Comparison of ENCODE assay signal across 10 cellular contexts in genomic region chr10:108852211-108852610, GRCh38.
A peak's percentile ranks its signal among the peaks of the same experiment; 100 is the strongest.
DNase-seq lines count a peak whose midpoint lies in the region; ATAC-seq, FAIRE-seq and TF ChIP-seq lines count a peak whose summit lies in the region.
"Had no signal": no experiment of that assay in that cellular context is flagged by ENCODE, and none has a peak within 500 bp of the region (broad histone marks: within the 10 kb centered on the region; RNA-seq: fewer than 3 reads in every experiment).

No MANE protein-coding gene starts in this region.

- H3K4me1 ChIP-seq in GM23338 (ENCODE audit: insufficient read depth) (0 out of 2 replicates have a peak, but pooled peaks cover 4% of the 10 kb centered on the region), heart left ventricle (peaks cover 0 to 3% (median 0%) of the 10 kb centered on the region in 12 donors)
- H3K4me1 ChIP-seq: sigmoid colon had no signal

- no peaks in the 10 kb centered on the region for H3K9me2 ChIP-seq in GM23338 (ENCODE audit: insufficient read depth)

- intact Hi-C loops in heart left ventricle (cut with DNase I) = no loop called here

- H3K4me1 Mint-ChIP-seq in GM23338 = peaks cover 3% of the 10 kb centered on the region; the same call in 1 of the 3 replicates
- H3K4me1 Mint-ChIP-seq in stimulated activated memory B cell treated with anti-CD40 and anti-IgM and Interleukin-4, amounts not matched to agents 10 μg/mL and 1 μg/mL and 100 μg/mL, for 72 hours = peaks cover 29% of the 10 kb centered on the region
- H3K4me1 Mint-ChIP-seq: activated CD4-positive, alpha-beta T cell treated with anti-CD3 and anti-CD28 coated beads for 36 hours had no signal

- no peak for TF ChIP-seq CTCF in GM23338 (conservative IDR thresholded peaks at IDR 0.05; ENCODE audit: low read depth in 2 of 2)
- no peak for TF ChIP-seq CTCF in heart left ventricle (IDR thresholded peaks at IDR 0.05)

- TF ChIP-seq POLR2A in heart left ventricle (IDR thresholded peaks at IDR 0.05) = no peak

- H3F3A ChIP-seq in GM23338 (replicated peaks; ENCODE audit: low read depth) = no peaks in the 10 kb centered on the region

- H3K27me3 ChIP-seq in GM23338 (ENCODE audit: insufficient read depth) (no peaks in the 10 kb centered on the region), heart left ventricle (no peaks in the 10 kb centered on the region)
- H3K27me3 ChIP-seq: sigmoid colon had no signal

- H3K27me3 Mint-ChIP-seq in GM23338 (ENCODE audit: insufficient read depth, low read depth, poor library complexity) = no peaks in the 10 kb centered on the region
- no peaks in the 10 kb centered on the region for H3K27me3 Mint-ChIP-seq in stimulated activated memory B cell treated with anti-CD40 and anti-IgM and Interleukin-4, amounts not matched to agents 10 μg/mL and 1 μg/mL and 100 μg/mL, for 72 hours
- H3K27me3 Mint-ChIP-seq: activated CD4-positive, alpha-beta T cell treated with anti-CD3 and anti-CD28 coated beads for 36 hours had no signal

- no peak overlapping the region for H3K27ac ChIP-seq in GM23338 (ENCODE audit: low read depth)
- no peak overlapping the region for H3K27ac ChIP-seq in heart left ventricle
- H3K27ac ChIP-seq: sigmoid colon had no signal

- H3K4me2 ChIP-seq in GM23338 = no peak overlapping the region

- H3K79me2 ChIP-seq in GM23338 (replicated peaks; ENCODE audit: insufficient read depth) = no peaks in the 10 kb centered on the region

- FAIRE-seq in RCC 7860 (lab: Jason Lieb, UNC) = no peak

- no peaks in the 10 kb centered on the region for H4K20me1 ChIP-seq in GM23338 (replicated peaks; ENCODE audit: insufficient read depth)

- WGBS in heart left ventricle, 4 donors = 89 to 93% (median 89%) methylated on average over 4 of the region's 4 CpGs

- no peak overlapping the region for H3K4me3 Mint-ChIP-seq in GM23338
- H3K4me3 Mint-ChIP-seq in stimulated activated memory B cell treated with anti-CD40 and anti-IgM and Interleukin-4, amounts not matched to agents 10 μg/mL and 1 μg/mL and 100 μg/mL, for 72 hours = peak overlapping the region; percentile 31
- H3K4me3 Mint-ChIP-seq: activated CD4-positive, alpha-beta T cell treated with anti-CD3 and anti-CD28 coated beads for 36 hours had no signal

- no peak overlapping the region for H3K27ac Mint-ChIP-seq in GM23338
- H3K27ac Mint-ChIP-seq in stimulated activated memory B cell treated with anti-CD40 and anti-IgM and Interleukin-4, amounts not matched to agents 10 μg/mL and 1 μg/mL and 100 μg/mL, for 72 hours = no peak overlapping the region
- H3K27ac Mint-ChIP-seq: activated CD4-positive, alpha-beta T cell treated with anti-CD3 and anti-CD28 coated beads for 36 hours had no signal

- peak; percentile 83 for ATAC-seq in GM19025 (IDR thresholded peaks at IDR 0.05; ENCODE audit: low read depth, unreplicated experiment)
- ATAC-seq in GM23338 = no peak
- peak; percentile 63 for ATAC-seq in HG03342 (IDR thresholded peaks at IDR 0.05; ENCODE audit: unreplicated experiment)
- ATAC-seq in stimulated activated memory B cell treated with anti-CD40 and anti-IgM and Interleukin-4, amounts not matched to agents 10 μg/mL and 1 μg/mL and 100 μg/mL, for 72 hours = peak; percentile 69
- no peak for ATAC-seq in heart left ventricle
- ATAC-seq: activated CD4-positive, alpha-beta T cell treated with anti-CD3 and anti-CD28 coated beads for 36 hours had no signal

- no peaks in the 10 kb centered on the region for H3K36me3 ChIP-seq in GM23338 (ENCODE audit: insufficient read depth)
- no peaks in the 10 kb centered on the region for H3K36me3 ChIP-seq in heart left ventricle
- H3K36me3 ChIP-seq: sigmoid colon had no signal

- 0 out of 2 replicates have a peak overlapping the region, but pooled peaks have one; percentile 29 for H2AFZ ChIP-seq in GM23338

- H3K4me3 ChIP-seq in GM23338 (no peak overlapping the region), heart left ventricle (no peak overlapping the region)
- H3K4me3 ChIP-seq: sigmoid colon had no signal

- H3K9me3 ChIP-seq in heart left ventricle = no peaks in the 10 kb centered on the region
- H3K9me3 ChIP-seq: sigmoid colon had no signal

- DNase-seq in GM23338 (ENCODE audit: low spot score) = no peak
- no peak for DNase-seq in activated T-cell treated with anti-CD3 and anti-CD28 coated beads, Interleukin-2, amount 50 U/mL, for 1 hour
- no peak for DNase-seq in RCC 7860 (ENCODE audit: low spot score)
- DNase-seq in heart left ventricle = no peak
- DNase-seq: activated CD4-positive, alpha-beta T cell treated with anti-CD3 and anti-CD28 coated beads for 36 hours; NCI-H1436; sigmoid colon had no signal

- no peaks in the 10 kb centered on the region for H3K9me3 Mint-ChIP-seq in GM23338
- H3K9me3 Mint-ChIP-seq in stimulated activated memory B cell treated with anti-CD40 and anti-IgM and Interleukin-4, amounts not matched to agents 10 μg/mL and 1 μg/mL and 100 μg/mL, for 72 hours = no peaks in the 10 kb centered on the region

- H3K36me3 Mint-ChIP-seq in GM23338 (ENCODE audit: low read depth) = no peaks in the 10 kb centered on the region
- no peaks in the 10 kb centered on the region for H3K36me3 Mint-ChIP-seq in stimulated activated memory B cell treated with anti-CD40 and anti-IgM and Interleukin-4, amounts not matched to agents 10 μg/mL and 1 μg/mL and 100 μg/mL, for 72 hours

TF ChIP-seq in GM23338, 12 proteins besides CTCF, POLR2A, EP300 and RAD21 (continues in another document):
- TF ChIP-seq ZNF331 (CRISPR knock-in tag; IDR thresholded peaks at IDR 0.05; ENCODE audit: low read depth) = no peak
- TF ChIP-seq ZNF462 (CRISPR knock-in tag; IDR thresholded peaks at IDR 0.05) = no peak
- TF ChIP-seq, protein P1, sequence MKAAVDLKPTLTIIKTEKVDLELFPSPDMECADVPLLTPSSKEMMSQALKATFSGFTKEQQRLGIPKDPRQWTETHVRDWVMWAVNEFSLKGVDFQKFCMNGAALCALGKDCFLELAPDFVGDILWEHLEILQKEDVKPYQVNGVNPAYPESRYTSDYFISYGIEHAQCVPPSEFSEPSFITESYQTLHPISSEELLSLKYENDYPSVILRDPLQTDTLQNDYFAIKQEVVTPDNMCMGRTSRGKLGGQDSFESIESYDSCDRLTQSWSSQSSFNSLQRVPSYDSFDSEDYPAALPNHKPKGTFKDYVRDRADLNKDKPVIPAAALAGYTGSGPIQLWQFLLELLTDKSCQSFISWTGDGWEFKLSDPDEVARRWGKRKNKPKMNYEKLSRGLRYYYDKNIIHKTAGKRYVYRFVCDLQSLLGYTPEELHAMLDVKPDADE (IDR thresholded peaks at IDR 0.05) = no peak
- no peak for TF ChIP-seq JUNB (IDR thresholded peaks at IDR 0.05; ENCODE audit: unreplicated experiment)
- TF ChIP-seq ZNF114 (CRISPR knock-in tag; IDR thresholded peaks at IDR 0.05) = no peak
- TF ChIP-seq NANOG (IDR thresholded peaks at IDR 0.05; ENCODE audit: borderline replicate concordance) = no peak

Comparison
In these comparisons a context has a peak if more than half of its experiments do, and no peak if none do; other contexts are left out.
1. ATAC-seq: peak in GM19025 (single experiment), HG03342 (single experiment) and stimulated activated memory B cell treated with anti-CD40 and anti-IgM and Interleukin-4, amounts not matched to agents 10 μg/mL and 1 μg/mL and 100 μg/mL, for 72 hours (single experiment); none in GM23338 (single experiment) and heart left ventricle (0 of 4).